In genomic region chr7:137940656-137941518, GRCh38 we compare ENCODE assay signal across 1 cellular context.
TF ChIP-seq lines count a peak whose summit lies in the region.

No MANE protein-coding gene starts in this region.

TF ChIP-seq in HepG2, 621 proteins besides CTCF, POLR2A, EP300 and RAD21 (continued from another document):
- TF ChIP-seq, protein P1, sequence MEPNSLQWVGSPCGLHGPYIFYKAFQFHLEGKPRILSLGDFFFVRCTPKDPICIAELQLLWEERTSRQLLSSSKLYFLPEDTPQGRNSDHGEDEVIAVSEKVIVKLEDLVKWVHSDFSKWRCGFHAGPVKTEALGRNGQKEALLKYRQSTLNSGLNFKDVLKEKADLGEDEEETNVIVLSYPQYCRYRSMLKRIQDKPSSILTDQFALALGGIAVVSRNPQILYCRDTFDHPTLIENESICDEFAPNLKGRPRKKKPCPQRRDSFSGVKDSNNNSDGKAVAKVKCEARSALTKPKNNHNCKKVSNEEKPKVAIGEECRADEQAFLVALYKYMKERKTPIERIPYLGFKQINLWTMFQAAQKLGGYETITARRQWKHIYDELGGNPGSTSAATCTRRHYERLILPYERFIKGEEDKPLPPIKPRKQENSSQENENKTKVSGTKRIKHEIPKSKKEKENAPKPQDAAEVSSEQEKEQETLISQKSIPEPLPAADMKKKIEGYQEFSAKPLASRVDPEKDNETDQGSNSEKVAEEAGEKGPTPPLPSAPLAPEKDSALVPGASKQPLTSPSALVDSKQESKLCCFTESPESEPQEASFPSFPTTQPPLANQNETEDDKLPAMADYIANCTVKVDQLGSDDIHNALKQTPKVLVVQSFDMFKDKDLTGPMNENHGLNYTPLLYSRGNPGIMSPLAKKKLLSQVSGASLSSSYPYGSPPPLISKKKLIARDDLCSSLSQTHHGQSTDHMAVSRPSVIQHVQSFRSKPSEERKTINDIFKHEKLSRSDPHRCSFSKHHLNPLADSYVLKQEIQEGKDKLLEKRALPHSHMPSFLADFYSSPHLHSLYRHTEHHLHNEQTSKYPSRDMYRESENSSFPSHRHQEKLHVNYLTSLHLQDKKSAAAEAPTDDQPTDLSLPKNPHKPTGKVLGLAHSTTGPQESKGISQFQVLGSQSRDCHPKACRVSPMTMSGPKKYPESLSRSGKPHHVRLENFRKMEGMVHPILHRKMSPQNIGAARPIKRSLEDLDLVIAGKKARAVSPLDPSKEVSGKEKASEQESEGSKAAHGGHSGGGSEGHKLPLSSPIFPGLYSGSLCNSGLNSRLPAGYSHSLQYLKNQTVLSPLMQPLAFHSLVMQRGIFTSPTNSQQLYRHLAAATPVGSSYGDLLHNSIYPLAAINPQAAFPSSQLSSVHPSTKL (CRISPR knock-in tag; IDR thresholded peaks at IDR 0.05), result peak; percentile 71
- TF ChIP-seq GTF3A (CRISPR knock-in tag; conservative IDR thresholded peaks at IDR 0.05) (no peak), ZNF567 (CRISPR knock-in tag; IDR thresholded peaks at IDR 0.05; ENCODE audit: borderline replicate concordance) (no peak), SOX13 (IDR thresholded peaks at IDR 0.05) (no peak), SOX13 (CRISPR knock-in tag; conservative IDR thresholded peaks at IDR 0.05 in 1 of 2, IDR thresholded peaks at IDR 0.05 in 1 of 2) (peak in 1 of 2 experiments; percentile 29; a peak in 1 of 4 replicates), SOX6 (IDR thresholded peaks at IDR 0.05) (no peak), SOX6 (CRISPR knock-in tag; IDR thresholded peaks at IDR 0.05) (peak; percentile 21; the same call in 1 of the 2 replicates), HMG20A (CRISPR knock-in tag; IDR thresholded peaks at IDR 0.05; ENCODE audit: borderline replicate concordance) (peak; percentile 36; the same call in 1 of the 2 replicates), ZNF383 (CRISPR knock-in tag; IDR thresholded peaks at IDR 0.05; ENCODE audit: borderline replicate concordance) (no peak), HNF4A (CRISPR knock-in tag; IDR thresholded peaks at IDR 0.05) (peak; percentile 71), FOSL2 (CRISPR knock-in tag; IDR thresholded peaks at IDR 0.05) (peak; percentile 47; the same call in 1 of the 2 replicates), GZF1 (CRISPR knock-in tag; IDR thresholded peaks at IDR 0.05) (no peak), PPARG (CRISPR knock-in tag; conservative IDR thresholded peaks at IDR 0.05) (peak; percentile 64), GFI1 (CRISPR knock-in tag; IDR thresholded peaks at IDR 0.05; ENCODE audit: borderline replicate concordance) (0 out of 2 replicates have a peak, but pooled peaks have one; percentile 18), SALL1 (CRISPR knock-in tag; IDR thresholded peaks at IDR 0.05) (peak; percentile 82), RCOR2 (CRISPR knock-in tag; IDR thresholded peaks at IDR 0.05) (no peak), TEAD3 (CRISPR knock-in tag; optimal IDR thresholded peaks at IDR 0.05; ENCODE audit: borderline replicate concordance) (peak; percentile 71), HOXD1 (CRISPR knock-in tag; IDR thresholded peaks at IDR 0.05) (no peak), RXRB (CRISPR knock-in tag; IDR thresholded peaks at IDR 0.05; ENCODE audit: borderline replicate concordance) (0 out of 2 replicates have a peak, but pooled peaks have one; percentile 8), ZNF800 (CRISPR knock-in tag; IDR thresholded peaks at IDR 0.05) (no peak), PHF21A (CRISPR knock-in tag; IDR thresholded peaks at IDR 0.05) (peak; percentile 41; the same call in 1 of the 2 replicates), RARA (CRISPR knock-in tag; IDR thresholded peaks at IDR 0.05) (peak; percentile 50; the same call in 1 of the 2 replicates), TCF7L2 (IDR thresholded peaks at IDR 0.05; ENCODE audit: low read depth, low read length) (no peak), HIVEP1 (CRISPR knock-in tag; IDR thresholded peaks at IDR 0.05) (0 out of 2 replicates have a peak, but pooled peaks have one; percentile 50), ZNF224 (CRISPR knock-in tag; IDR thresholded peaks at IDR 0.05) (peak; percentile 44; the same call in 1 of the 2 replicates), SAP130 (CRISPR knock-in tag; IDR thresholded peaks at IDR 0.05; ENCODE audit: low read depth) (peak; percentile 46), MTF1 (CRISPR knock-in tag; IDR thresholded peaks at IDR 0.05) (no peak), ZNF460 (CRISPR knock-in tag; IDR thresholded peaks at IDR 0.05; ENCODE audit: borderline replicate concordance) (no peak), RFX5 (IDR thresholded peaks at IDR 0.05; ENCODE audit: low read depth, low read length) (no peak), TEAD2 (CRISPR knock-in tag; IDR thresholded peaks at IDR 0.05) (no peak), FOXA3 (CRISPR knock-in tag; IDR thresholded peaks at IDR 0.05) (peak; percentile 48; the same call in 1 of the 2 replicates), TBX2 (CRISPR knock-in tag; IDR thresholded peaks at IDR 0.05; ENCODE audit: borderline replicate concordance) (0 out of 2 replicates have a peak, but pooled peaks have one; percentile 15), FOXP1 (IDR thresholded peaks at IDR 0.05) (no peak), FOXP1 (CRISPR knock-in tag; IDR thresholded peaks at IDR 0.05) (peak; percentile 68), MTF2 (CRISPR knock-in tag; IDR thresholded peaks at IDR 0.05; ENCODE audit: borderline replicate concordance) (no peak), ERF (CRISPR knock-in tag; IDR thresholded peaks at IDR 0.05) (no peak)
